In the genomic region with DNA sequence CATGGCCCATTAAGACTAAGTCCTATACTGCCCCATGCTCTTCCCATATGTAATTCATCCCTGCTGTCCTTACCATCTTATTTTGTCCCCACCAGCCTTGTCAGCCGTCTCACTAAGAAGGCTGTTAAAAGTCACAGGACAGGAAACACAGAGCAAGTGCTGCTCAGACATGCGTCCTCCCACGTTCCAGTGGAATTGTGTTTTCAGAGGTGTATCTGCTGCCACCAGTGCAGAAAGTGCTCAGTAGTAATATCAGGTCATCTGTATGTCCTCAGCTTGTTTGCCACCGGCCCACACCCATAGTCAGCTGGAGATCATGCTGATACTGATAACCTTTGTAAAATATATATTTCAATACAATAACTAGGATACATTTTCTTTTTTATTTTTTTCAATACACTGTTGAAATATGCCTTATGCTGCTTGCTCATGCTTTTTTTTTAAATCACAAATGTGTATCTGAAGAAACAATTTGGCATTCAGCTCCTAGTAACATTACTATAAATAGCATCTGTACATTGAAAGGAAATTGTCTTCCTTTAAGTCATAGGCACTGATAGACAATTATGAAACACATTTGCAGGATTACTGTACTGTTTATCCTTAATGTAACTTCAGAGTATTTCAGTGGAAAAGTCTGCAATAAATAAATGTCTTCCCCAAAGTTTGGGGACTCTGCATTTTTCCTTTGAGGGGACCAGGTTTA, we compare ENCODE assay signal across 15 cellular contexts.
DNase-seq lines count a peak whose midpoint lies in the region; ATAC-seq, FAIRE-seq and TF ChIP-seq lines count a peak whose summit lies in the region.
"Had no signal": no experiment of that assay in that cellular context is flagged by ENCODE, and none has a peak within 500 bp of the region (broad histone marks: within the 10 kb centered on the region; RNA-seq: fewer than 3 reads in every experiment).

No MANE protein-coding gene starts in this region.

- CTCF ChIA-PET in endothelial cell of umbilical vein (lab: Charles Lee) = interaction anchor here (1.4 kb wide), 1 partner anchor 8 kb away, joined by 3 read pairs; no protein-coding TSS in a partner anchor

- H3K79me2 ChIP-seq in GM23338 (replicated peaks; ENCODE audit: insufficient read depth) = no peaks in the 10 kb centered on the region
- H3K79me2 ChIP-seq in endothelial cell of umbilical vein (ENCODE audit: control insufficient read depth, insufficient read depth, low read length) = no peaks in the 10 kb centered on the region

- H3K27ac ChIP-seq in GM23338 (ENCODE audit: low read depth) (no peak overlapping the region), endothelial cell of umbilical vein (ENCODE audit: insufficient read depth, low read depth, low read length) (no peak overlapping the region), WERI-Rb-1 (no peak overlapping the region)
- H3K27ac ChIP-seq: left lung, neural progenitor cell had no signal

- no peaks in the 10 kb centered on the region for H3K27me3 ChIP-seq in GM23338 (ENCODE audit: insufficient read depth)
- no peaks in the 10 kb centered on the region for H3K27me3 ChIP-seq in endothelial cell of umbilical vein (ENCODE audit: control insufficient read depth in 2 of 2, insufficient read depth in 2 of 2, low read length in 2 of 2)
- no peaks in the 10 kb centered on the region for H3K27me3 ChIP-seq in WERI-Rb-1 (ENCODE audit: insufficient read depth, low read depth, severe bottlenecking)
- H3K27me3 ChIP-seq: left lung, neural progenitor cell had no signal

- POLR2A ChIA-PET in endothelial cell of umbilical vein (lab: Charles Lee) = no interaction called here

- no peaks in the 10 kb centered on the region for H3K36me3 Mint-ChIP-seq in GM23338 (ENCODE audit: low read depth)

- no peaks in the 10 kb centered on the region for H3F3A ChIP-seq in GM23338 (replicated peaks; ENCODE audit: low read depth)

- no peak overlapping the region for H3K27ac Mint-ChIP-seq in GM23338
- H3K27ac Mint-ChIP-seq: activated CD8-positive, alpha-beta T cell treated with anti-CD3 and anti-CD28 coated beads, Interleukin-2, amount 10 ng/mL, durations not matched to agents 7 days and 5 days; activated T-helper 1 cell treated with anti-CD3 and anti-CD28 coated beads, Interleukin-12 subunit alpha, Interleukin-12 subunit beta, Interleukin-2, Interleukin-4 antibody, amounts not matched to agents 30 ng/mL and 10 ng/mL and 1 ng/mL, durations not matched to agents 14 hours and 24 hours and 36 hours; neural progenitor cell had no signal

- H3K27me3 Mint-ChIP-seq in GM23338 (ENCODE audit: insufficient read depth, low read depth, poor library complexity) = peaks cover 5% of the 10 kb centered on the region

- H4K20me1 ChIP-seq in GM23338 (replicated peaks; ENCODE audit: insufficient read depth) (no peaks in the 10 kb centered on the region; the same call in 1 of the 2 replicates), endothelial cell of umbilical vein (replicated peaks; ENCODE audit: control insufficient read depth, extremely low read depth, insufficient read depth, low read length) (no peaks in the 10 kb centered on the region)

- H2AFZ ChIP-seq in GM23338 (no peak overlapping the region), endothelial cell of umbilical vein (ENCODE audit: low read depth, low read length) (peak overlapping the region; percentile 23)
- H2AFZ ChIP-seq: neural progenitor cell had no signal

- no peaks in the 10 kb centered on the region for H3K9me3 ChIP-seq in endothelial cell of umbilical vein (replicated peaks; ENCODE audit: control insufficient read depth, insufficient read depth, low read length)
- H3K9me3 ChIP-seq in mucosa of descending colon = no peaks in the 10 kb centered on the region
- H3K9me3 ChIP-seq in WERI-Rb-1 (ENCODE audit: severe bottlenecking) = no peaks in the 10 kb centered on the region
- H3K9me3 ChIP-seq: Caco-2, left lung had no signal

- BruUV-seq in endothelial cell of umbilical vein (replicated peaks; lab: Mats Ljungman, UMichigan) = no TSS peak

- no peak for DNase-seq in GM23338 (ENCODE audit: low spot score)
- peak; percentile 4 for DNase-seq in SK-N-DZ (ENCODE audit: low spot score)
- peak; percentile 20 for DNase-seq in endothelial cell of umbilical vein (ENCODE audit: low read depth, low spot score)
- peak in 1 of 3 donors; percentile 49 for DNase-seq in mucosa of descending colon
- no peak for DNase-seq in NCI-H2196 (lab: John Stamatoyannopoulos, UW; ENCODE audit: unreplicated experiment)
- DNase-seq in NCI-H1436 treated with DMSO at 0.1 percent for 48 hours (lab: John Stamatoyannopoulos, UW) = no peak
- no peak for DNase-seq in cerebellar cortex (ENCODE audit: low spot score)
- no peak for DNase-seq in WERI-Rb-1
- DNase-seq: activated CD8-positive, alpha-beta T cell treated with anti-CD3 and anti-CD28 coated beads, Interleukin-2, amount 10 ng/mL, durations not matched to agents 7 days and 5 days; Caco-2; hypothalamus; left lung; NCI-H1105 treated with DMSO at 0.1 percent for 48 hours had no signal

- H3K4me3 ChIP-seq in GM23338 (no peak overlapping the region), endothelial cell of umbilical vein (replicated peaks in 1 of 3; ENCODE audit: insufficient read depth in 1 of 3, low read depth in 1 of 3, low read length in 3 of 3) (no peak overlapping the region), mucosa of descending colon (no peak overlapping the region), WERI-Rb-1 (ENCODE audit: low read depth, low read length) (no peak overlapping the region)
- H3K4me3 ChIP-seq: left lung, neural progenitor cell had no signal

- no peak for TF ChIP-seq POLR2A in endothelial cell of umbilical vein (IDR thresholded peaks at IDR 0.05; ENCODE audit: low read depth, low read length)

- H3K36me3 ChIP-seq in GM23338 (ENCODE audit: insufficient read depth) (no peaks in the 10 kb centered on the region), endothelial cell of umbilical vein (ENCODE audit: control insufficient read depth in 2 of 2, extremely low read depth in 1 of 2, insufficient read depth in 2 of 2, low read length in 2 of 2) (no peaks in the 10 kb centered on the region), mucosa of descending colon (ENCODE audit: low read depth) (no peaks in the 10 kb centered on the region), WERI-Rb-1 (no peaks in the 10 kb centered on the region)
- H3K36me3 ChIP-seq: left lung, neural progenitor cell had no signal

- intact Hi-C loops in endothelial cell of umbilical vein (cut with micrococcal nuclease) (no loop called here), mucosa of descending colon (cut with DNase I, micrococcal nuclease) (no loop called here)

- no peak overlapping the region for H3K4me3 Mint-ChIP-seq in GM23338
- H3K4me3 Mint-ChIP-seq: activated CD8-positive, alpha-beta T cell treated with anti-CD3 and anti-CD28 coated beads, Interleukin-2, amount 10 ng/mL, durations not matched to agents 7 days and 5 days; activated T-helper 1 cell treated with anti-CD3 and anti-CD28 coated beads, Interleukin-12 subunit alpha, Interleukin-12 subunit beta, Interleukin-2, Interleukin-4 antibody, amounts not matched to agents 30 ng/mL and 10 ng/mL and 1 ng/mL, durations not matched to agents 14 hours and 24 hours and 36 hours; neural progenitor cell had no signal

- dilution Hi-C loops in endothelial cell of umbilical vein (cut with MboI; ENCODE audit: extremely low pct_ligation_motif_present, low sequenced_read_pairs) = no loop called here

- FAIRE-seq in endothelial cell of umbilical vein (lab: Jason Lieb, UNC) = peak; percentile 48

- H3K4me1 Mint-ChIP-seq in GM23338 = peaks cover 3% of the 10 kb centered on the region; the same call in 2 of the 3 replicates

- H3K9me3 Mint-ChIP-seq in GM23338 = no peaks in the 10 kb centered on the region
- H3K9me3 Mint-ChIP-seq: activated T-helper 1 cell treated with anti-CD3 and anti-CD28 coated beads, Interleukin-12 subunit alpha, Interleukin-12 subunit beta, Interleukin-2, Interleukin-4 antibody, amounts not matched to agents 30 ng/mL and 10 ng/mL and 1 ng/mL, durations not matched to agents 14 hours and 24 hours and 36 hours; neural progenitor cell had no signal

- H3K9ac ChIP-seq in endothelial cell of umbilical vein (replicated peaks; ENCODE audit: extremely low read depth, insufficient read depth, low read length) = no peak overlapping the region
- H3K9ac ChIP-seq: neural progenitor cell had no signal

- H3K9me1 ChIP-seq in endothelial cell of umbilical vein (replicated peaks; ENCODE audit: control insufficient read depth, extremely low read depth, insufficient read depth, low read length) = no peaks in the 10 kb centered on the region

- no peak for TF ChIP-seq CTCF in GM23338 (conservative IDR thresholded peaks at IDR 0.05; ENCODE audit: low read depth in 2 of 2)
- TF ChIP-seq CTCF in endothelial cell of umbilical vein (IDR thresholded peaks at IDR 0.05; ENCODE audit: extremely low read depth in 1 of 2, insufficient read depth in 1 of 2, low read depth in 1 of 2, low read length in 2 of 2) = no peak
- no peak for TF ChIP-seq CTCF in mucosa of descending colon (IDR thresholded peaks at IDR 0.05)
- no peak for TF ChIP-seq CTCF in WERI-Rb-1 (IDR thresholded peaks at IDR 0.05; ENCODE audit: low read depth, low read length)

- no peaks in the 10 kb centered on the region for H3K9me2 ChIP-seq in GM23338 (ENCODE audit: insufficient read depth)

- no peak overlapping the region for H3K4me2 ChIP-seq in GM23338
- H3K4me2 ChIP-seq in endothelial cell of umbilical vein (ENCODE audit: insufficient read depth, low read length) = no peak overlapping the region
- H3K4me2 ChIP-seq: neural progenitor cell had no signal

- peak; percentile 30; the same call in 2 of the 3 replicates for ATAC-seq in GM23338
- peak; percentile 76 for ATAC-seq in mucosa of descending colon
- ATAC-seq: activated CD8-positive, alpha-beta T cell treated with anti-CD3 and anti-CD28 coated beads, Interleukin-2, amount 10 ng/mL, durations not matched to agents 7 days and 5 days; left lung had no signal

- H3K4me1 ChIP-seq in GM23338 (ENCODE audit: insufficient read depth) = no peaks in the 10 kb centered on the region
- peaks cover 9% of the 10 kb centered on the region for H3K4me1 ChIP-seq in endothelial cell of umbilical vein (ENCODE audit: control insufficient read depth, extremely low read depth, insufficient read depth, low read length)
- peaks cover 18% of the 10 kb centered on the region for H3K4me1 ChIP-seq in mucosa of descending colon (ENCODE audit: low read depth)
- H3K4me1 ChIP-seq: Caco-2, left lung had no signal

TF ChIP-seq in GM23338, 12 proteins besides CTCF, POLR2A, EP300 and RAD21 (continues in another document):
- TF ChIP-seq POLR2AphosphoS5 (IDR thresholded peaks at IDR 0.05; ENCODE audit: low read depth) = no peak
- TF ChIP-seq CREB1 (CRISPR knock-in tag; IDR thresholded peaks at IDR 0.05; ENCODE audit: low read depth) = no peak
- TF ChIP-seq EZH2 (IDR thresholded peaks at IDR 0.05; ENCODE audit: low read depth, unreplicated experiment) = no peak
- no peak for TF ChIP-seq ZNF331 (CRISPR knock-in tag; IDR thresholded peaks at IDR 0.05; ENCODE audit: low read depth)

TF ChIP-seq in endothelial cell of umbilical vein, 7 proteins besides CTCF, POLR2A, EP300 and RAD21:
- no peak for TF ChIP-seq MYC (IDR thresholded peaks at IDR 0.05; ENCODE audit: low read depth, low read length)
- TF ChIP-seq GATA2 (IDR thresholded peaks at IDR 0.05; ENCODE audit: insufficient read depth, insufficient read length, low read depth, low read length) = peak; percentile 23

Comparison
In these comparisons a context has a peak if more than half of its experiments do, and no peak if none do; other contexts are left out.
1. DNase-seq: peak in SK-N-DZ (single experiment) and endothelial cell of umbilical vein (single experiment); none in GM23338 (single experiment), NCI-H2196 (single experiment), NCI-H1436 treated with DMSO at 0.1 percent for 48 hours (single experiment), cerebellar cortex (single experiment) and WERI-Rb-1 (single experiment).